25 cellular contexts compared by ENCODE assay signal in the genomic region with DNA sequence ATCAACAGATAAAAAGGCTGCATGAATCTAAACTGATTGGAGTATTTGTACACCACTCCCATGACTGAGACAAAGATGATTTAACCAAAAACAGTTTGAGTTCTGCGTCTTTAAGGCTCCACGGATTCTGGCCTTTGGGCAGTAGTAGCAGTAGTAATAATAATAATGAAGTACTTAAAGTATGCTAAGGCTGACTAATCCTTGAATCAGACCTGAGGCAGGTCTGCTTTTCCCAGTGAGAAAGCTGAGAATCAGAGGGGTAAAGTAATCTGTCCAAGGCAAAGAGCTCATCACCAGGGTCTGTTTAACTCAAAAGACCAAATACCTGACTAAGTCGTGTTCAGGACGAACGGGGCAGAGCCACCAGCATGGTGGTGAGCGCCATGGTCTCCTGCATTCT.
"Had no signal": no experiment of that assay in that cellular context is flagged by ENCODE, and none has a peak within 500 bp of the region (broad histone marks: within the 10 kb centered on the region; RNA-seq: fewer than 3 reads in every experiment).

No MANE protein-coding gene starts in this region.

- H3K4me3 ChIP-seq: ascending aorta, SK-N-MC had no signal

- H3K27me3 Mint-ChIP-seq: activated CD4-positive, alpha-beta memory T cell treated with anti-CD3 and anti-CD28 coated beads for 36 hours; activated CD4-positive, alpha-beta T cell treated with anti-CD3 and anti-CD28 coated beads, Interleukin-2, amount 10 ng/mL, durations not matched to agents 7 days and 5 days; activated naive CD8-positive, alpha-beta T cell treated with anti-CD3 and anti-CD28 coated beads, Interleukin-2, amount 50 U/mL, for 24 hours; T-cell had no signal

- H3K36me3 Mint-ChIP-seq: activated naive CD4-positive, alpha-beta T cell treated with anti-CD3 and anti-CD28 coated beads, Interleukin-2, amount 50 U/mL, for 72 hours had no signal

- H3K27me3 ChIP-seq: ascending aorta, brain microvascular endothelial cell had no signal

- H3K4me1 ChIP-seq: ascending aorta had no signal

- H3K27ac Mint-ChIP-seq: activated CD4-positive, alpha-beta memory T cell treated with anti-CD3 and anti-CD28 coated beads for 36 hours; activated CD4-positive, alpha-beta T cell treated with anti-CD3 and anti-CD28 coated beads, Interleukin-2, amount 10 ng/mL, durations not matched to agents 7 days and 5 days; activated naive CD4-positive, alpha-beta T cell treated with anti-CD3 and anti-CD28 coated beads, Interleukin-2, amount 50 U/mL, for 72 hours; activated naive CD8-positive, alpha-beta T cell treated with anti-CD3 and anti-CD28 coated beads, Interleukin-2, amount 50 U/mL, for 24 hours; T-cell had no signal

- H3K4me3 Mint-ChIP-seq: activated CD4-positive, alpha-beta memory T cell treated with anti-CD3 and anti-CD28 coated beads for 36 hours; activated CD4-positive, alpha-beta T cell treated with anti-CD3 and anti-CD28 coated beads, Interleukin-2, amount 10 ng/mL, durations not matched to agents 7 days and 5 days; activated naive CD8-positive, alpha-beta T cell treated with anti-CD3 and anti-CD28 coated beads, Interleukin-2, amount 50 U/mL, for 24 hours; activated T-cell treated with anti-CD3 and anti-CD28 coated beads, Interleukin-2, amount 50 U/mL, for 4 hours; T-cell had no signal

- H3K27ac ChIP-seq: ascending aorta, brain microvascular endothelial cell, SK-N-MC, VCaP had no signal

- H3K9me3 Mint-ChIP-seq: activated CD4-positive, alpha-beta memory T cell treated with anti-CD3 and anti-CD28 coated beads for 36 hours; activated CD4-positive, alpha-beta T cell treated with anti-CD3 and anti-CD28 coated beads, Interleukin-2, amount 10 ng/mL, durations not matched to agents 7 days and 5 days; activated naive CD4-positive, alpha-beta T cell treated with anti-CD3 and anti-CD28 coated beads, Interleukin-2, amount 50 U/mL, for 72 hours; activated naive CD8-positive, alpha-beta T cell treated with anti-CD3 and anti-CD28 coated beads, Interleukin-2, amount 50 U/mL, for 24 hours; activated T-cell treated with anti-CD3 and anti-CD28 coated beads, Interleukin-2, amount 50 U/mL, for 4 hours; T-cell had no signal

- ATAC-seq: activated naive CD4-positive, alpha-beta T cell treated with anti-CD3 and anti-CD28 coated beads, Interleukin-2, amount 50 U/mL, for 72 hours; activated naive CD8-positive, alpha-beta T cell treated with anti-CD3 and anti-CD28 coated beads, Interleukin-2, amount 50 U/mL, for 24 hours; activated T-cell treated with anti-CD3 and anti-CD28 coated beads, Interleukin-2, amount 50 U/mL, for 4 hours; T-cell had no signal

- H3K9me3 ChIP-seq: ascending aorta had no signal

- DNase-seq: activated CD4-positive, alpha-beta memory T cell treated with anti-CD3 and anti-CD28 coated beads for 36 hours; activated CD4-positive, alpha-beta T cell treated with anti-CD3 and anti-CD28 coated beads, Interleukin-2, amount 10 ng/mL, durations not matched to agents 7 days and 5 days; activated CD4-positive, CD25-positive, alpha-beta regulatory T cell; activated CD8-positive, alpha-beta memory T cell treated with anti-CD3 and anti-CD28 coated beads for 24 hours; activated effector memory CD4-positive, alpha-beta T cell treated with anti-CD3 and anti-CD28 coated beads, Interleukin-2, amount 50 U/mL, for 16 hours; activated naive CD4-positive, alpha-beta T cell treated with Interleukin-2 at 50 U/mL for 16 hours; activated naive CD8-positive, alpha-beta T cell treated with anti-CD3 and anti-CD28 coated beads, Interleukin-2, amount 50 U/mL, for 24 hours; activated T-cell treated with anti-CD3 and anti-CD28 coated beads, Interleukin-2, amount 50 U/mL, for 4 hours; amniotic stem cell; brain microvascular endothelial cell; cerebellar nuclear complex; Kasumi-1; NCI-H1048; NCI-H146; NCI-H187 treated with DMSO at 0.1 percent for 48 hours; NCI-H2081 treated with DMSO at 0.1 percent for 48 hours; NCI-H446; NCI-H524; SHP77 treated with DMSO at 0.1 percent for 48 hours; T-cell; T-helper 2 cell had no signal

- H3K4me1 Mint-ChIP-seq: activated CD4-positive, alpha-beta T cell treated with anti-CD3 and anti-CD28 coated beads, Interleukin-2, amount 10 ng/mL, durations not matched to agents 7 days and 5 days; activated naive CD8-positive, alpha-beta T cell treated with anti-CD3 and anti-CD28 coated beads, Interleukin-2, amount 50 U/mL, for 24 hours; T-cell had no signal
